Comparison of ENCODE assay signal across 8 cellular contexts in genomic region chr19:50432221-50432626, GRCh38. TPM values are rescaled to one million over a fixed set of nuclear protein-coding genes. Genes with fewer than 3 reads are reported as not detected.
DNase-seq lines count a peak whose midpoint lies in the region; ATAC-seq and TF ChIP-seq lines count a peak whose summit lies in the region.

No MANE protein-coding gene starts in this region.

- H3K79me2 ChIP-seq in parathyroid adenoma = no peaks in the 10 kb centered on the region

- H3K36me3 ChIP-seq in NT2/D1 (ENCODE audit: insufficient read depth, insufficient read length, low read length) = no peaks in the 10 kb centered on the region
- H3K36me3 ChIP-seq in parathyroid adenoma (ENCODE audit: control insufficient read depth, insufficient read depth, low read length) = no peaks in the 10 kb centered on the region

- H3K4me1 ChIP-seq in NT2/D1 (ENCODE audit: insufficient read depth, insufficient read length) (peaks cover 7% of the 10 kb centered on the region), parathyroid adenoma (peaks cover 15% of the 10 kb centered on the region)

- no peak for ATAC-seq in GM18870 (IDR thresholded peaks at IDR 0.05; ENCODE audit: unreplicated experiment)

- H2AFZ ChIP-seq in parathyroid adenoma = peak overlapping the region; percentile 91

- H3K4me3 ChIP-seq in NT2/D1 (ENCODE audit: insufficient read length, low read depth) (peak overlapping the region; percentile 47), epithelial cell of proximal tubule (ENCODE audit: low read depth, low read length) (peak overlapping the region; percentile 62), parathyroid adenoma (ENCODE audit: low read depth, low read length) (peak overlapping the region; percentile 59)

- peak overlapping the region; percentile 88 for H3K27ac ChIP-seq in parathyroid adenoma

- TF ChIP-seq CTCF in epithelial cell of proximal tubule (conservative IDR thresholded peaks at IDR 0.05; ENCODE audit: low read depth, low read length) (no peak), parathyroid adenoma (IDR thresholded peaks at IDR 0.05) (no peak)

- H3K4me2 ChIP-seq in parathyroid adenoma (ENCODE audit: low read length) = peak overlapping the region; percentile 81

- DNase-seq in DMS53 (lab: John Stamatoyannopoulos, UW) (peak; percentile 47), DMS53 treated with DMSO at 0.1 percent for 48 hours (lab: John Stamatoyannopoulos, UW; ENCODE audit: unreplicated experiment) (no peak), NT2/D1 (ENCODE audit: low read depth, low spot score) (no peak), epithelial cell of proximal tubule (ENCODE audit: low read depth) (no peak), LoVo (ENCODE audit: low spot score) (no peak)
- DNase-seq in stimulated activated CD4-positive, alpha-beta T cell treated with anti-CD3 and anti-CD28 coated beads, Interleukin-1b, Interleukin-23, amount 100 ng/mL, for 48 hours = no peak

- H3K9ac ChIP-seq in NT2/D1 (ENCODE audit: insufficient read length, low read depth) (peak overlapping the region; percentile 74), parathyroid adenoma (peak overlapping the region; percentile 16)

- H3K27me3 ChIP-seq in NT2/D1 (ENCODE audit: insufficient read depth, insufficient read length) (no peaks in the 10 kb centered on the region), parathyroid adenoma (ENCODE audit: control insufficient read depth, insufficient read depth, low read length) (no peaks in the 10 kb centered on the region)

- no peaks in the 10 kb centered on the region for H3K9me3 ChIP-seq in NT2/D1 (ENCODE audit: insufficient read depth, low read length)
- H3K9me3 ChIP-seq in parathyroid adenoma (ENCODE audit: control insufficient read depth, low read length) = no peaks in the 10 kb centered on the region

RNA-seq across cellular contexts. Expression of gene MYBPC2, which starts 0.5 kb away (rescaled TPM):
- not detected in 2 replicates for total RNA-seq in epithelial cell of proximal tubule

RNA-seq across cellular contexts. Expression of gene SPIB, which starts 13.5 kb away (rescaled TPM):
- total RNA-seq in epithelial cell of proximal tubule = not detected in 2 replicates

RNA-seq across cellular contexts. Expression of gene EMC10, which starts 44.1 kb away (rescaled TPM):
- 123 and 185 TPM in 2 replicates for total RNA-seq in epithelial cell of proximal tubule

RNA-seq across cellular contexts. Expression of gene GARIN5A, which starts 44.4 kb away (rescaled TPM):
- 0.69 and 2.2 TPM in 2 replicates for total RNA-seq in epithelial cell of proximal tubule

RNA-seq across cellular contexts. Expression of gene POLD1, which starts 48.1 kb away (rescaled TPM):
- total RNA-seq in epithelial cell of proximal tubule = 89.4 and 90.6 TPM in 2 replicates
